In genomic region chr6:31197559-31198305, GRCh38 we compare ENCODE assay signal across 1 cellular context.
TF ChIP-seq lines count a peak whose summit lies in the region.

No MANE protein-coding gene starts in this region.

TF ChIP-seq in H1, 55 proteins besides CTCF, POLR2A, EP300 and RAD21:
- TF ChIP-seq EGR1 (IDR thresholded peaks at IDR 0.05; ENCODE audit: borderline replicate concordance, low read depth, low read length) (no peak), POLR2AphosphoS5 (IDR thresholded peaks at IDR 0.05; ENCODE audit: low read depth, low read length) (no peak), PHF8 (conservative IDR thresholded peaks at IDR 0.05; ENCODE audit: low read depth, low read length) (0 out of 2 replicates have a peak, but pooled peaks have one; percentile 41), POU5F1 (IDR thresholded peaks at IDR 0.05; ENCODE audit: low read depth, low read length) (no peak), GABPA (IDR thresholded peaks at IDR 0.05; ENCODE audit: borderline replicate concordance, insufficient read depth, low read length) (no peak), SP1 (IDR thresholded peaks at IDR 0.05; ENCODE audit: low read depth, low read length) (no peak), SUZ12 (IDR thresholded peaks at IDR 0.05; ENCODE audit: low read length) (no peak), ASH2L (IDR thresholded peaks at IDR 0.05; ENCODE audit: low read length) (peak; percentile 53), HDAC6 (IDR thresholded peaks at IDR 0.05; ENCODE audit: low read depth, low read length) (no peak), KDM4A (IDR thresholded peaks at IDR 0.05; ENCODE audit: low read depth, low read length, severe bottlenecking) (peak; percentile 63), NANOG (IDR thresholded peaks at IDR 0.05; ENCODE audit: insufficient read depth, low read depth, low read length, poor library complexity, severe bottlenecking) (no peak), SIN3A (conservative IDR thresholded peaks at IDR 0.05 in 1 of 2, IDR thresholded peaks at IDR 0.05 in 1 of 2; ENCODE audit: low read depth in 1 of 2, low read length in 2 of 2) (peak in 1 of 2 experiments; percentile 80; a peak in 2 of 4 replicates), JUND (IDR thresholded peaks at IDR 0.05; ENCODE audit: low read length) (no peak; the same call in 1 of the 2 replicates), E2F6 (IDR thresholded peaks at IDR 0.05) (no peak), BRCA1 (IDR thresholded peaks at IDR 0.05; ENCODE audit: low read depth, low read length) (no peak), GTF2F1 (IDR thresholded peaks at IDR 0.05; ENCODE audit: borderline replicate concordance, low read depth, low read length) (no peak), MAFK (IDR thresholded peaks at IDR 0.05; ENCODE audit: low read depth, low read length) (no peak), TAF1 (IDR thresholded peaks at IDR 0.05; ENCODE audit: low read depth, low read length) (0 out of 2 replicates have a peak, but pooled peaks have one; percentile 29), TAF7 (optimal IDR thresholded peaks at IDR 0.05; ENCODE audit: borderline replicate concordance, low read depth, low read length) (no peak), JUN (IDR thresholded peaks at IDR 0.05; ENCODE audit: low read depth, low read length) (no peak), CBX5 (IDR thresholded peaks at IDR 0.05; ENCODE audit: low read depth, low read length) (no peak), FOSL1 (IDR thresholded peaks at IDR 0.05; ENCODE audit: insufficient read depth, low read depth, low read length) (no peak), HDAC2 (IDR thresholded peaks at IDR 0.05; ENCODE audit: borderline replicate concordance in 1 of 2, low read depth in 2 of 2, low read length in 2 of 2) (peak in 1 of 2 experiments; percentile 38; a peak in 1 of 4 replicates)
TF ChIP-seq in H1: peak in this region for 6.
